ENCODE assay signal across 1 cellular context in genomic region chr10:62021116-62021515, GRCh38.
TF ChIP-seq lines count a peak whose summit lies in the region.

No MANE protein-coding gene starts in this region.

TF ChIP-seq in GM12878, 131 proteins besides CTCF, POLR2A, EP300 and RAD21:
- TF ChIP-seq NR2C2 (IDR thresholded peaks at IDR 0.05; ENCODE audit: borderline replicate concordance, control insufficient read depth, insufficient read length, low read depth) (no peak), RCOR1 (conservative IDR thresholded peaks at IDR 0.05; ENCODE audit: low read depth, low read length) (no peak), MEF2A (IDR thresholded peaks at IDR 0.05; ENCODE audit: insufficient read depth, low read depth, low read length) (no peak), CEBPB (IDR thresholded peaks at IDR 0.05; ENCODE audit: borderline replicate concordance in 1 of 2, low read depth in 2 of 2, low read length in 2 of 2) (no peak), BHLHE40 (IDR thresholded peaks at IDR 0.05; ENCODE audit: borderline replicate concordance in 1 of 2, low read depth in 2 of 2, low read length in 1 of 2) (no peak), BRCA1 (IDR thresholded peaks at IDR 0.05; ENCODE audit: low read depth, low read length) (no peak), SREBF1 (IDR thresholded peaks at IDR 0.05; ENCODE audit: low read length) (no peak), ASH2L (IDR thresholded peaks at IDR 0.05; ENCODE audit: borderline replicate concordance, low read depth) (no peak), HDAC6 (IDR thresholded peaks at IDR 0.05; ENCODE audit: unreplicated experiment) (no peak), SPI1 (IDR thresholded peaks at IDR 0.05; ENCODE audit: borderline replicate concordance, insufficient read depth, low read depth, low read length) (no peak), ZBTB4 (CRISPR knock-in tag; IDR thresholded peaks at IDR 0.05) (no peak), CREB1 (IDR thresholded peaks at IDR 0.05; ENCODE audit: low read depth) (no peak), KAT2A (conservative IDR thresholded peaks at IDR 0.05; ENCODE audit: control insufficient read depth, low read depth, low read length) (no peak), ATF7 (IDR thresholded peaks at IDR 0.05; ENCODE audit: low read depth) (no peak), CHD2 (IDR thresholded peaks at IDR 0.05; ENCODE audit: borderline replicate concordance, low read depth, low read length) (no peak)
- TF ChIP-seq, protein P1, sequence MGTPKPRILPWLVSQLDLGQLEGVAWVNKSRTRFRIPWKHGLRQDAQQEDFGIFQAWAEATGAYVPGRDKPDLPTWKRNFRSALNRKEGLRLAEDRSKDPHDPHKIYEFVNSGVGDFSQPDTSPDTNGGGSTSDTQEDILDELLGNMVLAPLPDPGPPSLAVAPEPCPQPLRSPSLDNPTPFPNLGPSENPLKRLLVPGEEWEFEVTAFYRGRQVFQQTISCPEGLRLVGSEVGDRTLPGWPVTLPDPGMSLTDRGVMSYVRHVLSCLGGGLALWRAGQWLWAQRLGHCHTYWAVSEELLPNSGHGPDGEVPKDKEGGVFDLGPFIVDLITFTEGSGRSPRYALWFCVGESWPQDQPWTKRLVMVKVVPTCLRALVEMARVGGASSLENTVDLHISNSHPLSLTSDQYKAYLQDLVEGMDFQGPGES (IDR thresholded peaks at IDR 0.05), result no peak
- TF ChIP-seq, protein P2, sequence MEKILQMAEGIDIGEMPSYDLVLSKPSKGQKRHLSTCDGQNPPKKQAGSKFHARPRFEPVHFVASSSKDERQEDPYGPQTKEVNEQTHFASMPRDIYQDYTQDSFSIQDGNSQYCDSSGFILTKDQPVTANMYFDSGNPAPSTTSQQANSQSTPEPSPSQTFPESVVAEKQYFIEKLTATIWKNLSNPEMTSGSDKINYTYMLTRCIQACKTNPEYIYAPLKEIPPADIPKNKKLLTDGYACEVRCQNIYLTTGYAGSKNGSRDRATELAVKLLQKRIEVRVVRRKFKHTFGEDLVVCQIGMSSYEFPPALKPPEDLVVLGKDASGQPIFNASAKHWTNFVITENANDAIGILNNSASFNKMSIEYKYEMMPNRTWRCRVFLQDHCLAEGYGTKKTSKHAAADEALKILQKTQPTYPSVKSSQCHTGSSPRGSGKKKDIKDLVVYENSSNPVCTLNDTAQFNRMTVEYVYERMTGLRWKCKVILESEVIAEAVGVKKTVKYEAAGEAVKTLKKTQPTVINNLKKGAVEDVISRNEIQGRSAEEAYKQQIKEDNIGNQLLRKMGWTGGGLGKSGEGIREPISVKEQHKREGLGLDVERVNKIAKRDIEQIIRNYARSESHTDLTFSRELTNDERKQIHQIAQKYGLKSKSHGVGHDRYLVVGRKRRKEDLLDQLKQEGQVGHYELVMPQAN (conservative IDR thresholded peaks at IDR 0.05), result no peak
